ENCODE assay signal across 21 cellular contexts in the genomic region with DNA sequence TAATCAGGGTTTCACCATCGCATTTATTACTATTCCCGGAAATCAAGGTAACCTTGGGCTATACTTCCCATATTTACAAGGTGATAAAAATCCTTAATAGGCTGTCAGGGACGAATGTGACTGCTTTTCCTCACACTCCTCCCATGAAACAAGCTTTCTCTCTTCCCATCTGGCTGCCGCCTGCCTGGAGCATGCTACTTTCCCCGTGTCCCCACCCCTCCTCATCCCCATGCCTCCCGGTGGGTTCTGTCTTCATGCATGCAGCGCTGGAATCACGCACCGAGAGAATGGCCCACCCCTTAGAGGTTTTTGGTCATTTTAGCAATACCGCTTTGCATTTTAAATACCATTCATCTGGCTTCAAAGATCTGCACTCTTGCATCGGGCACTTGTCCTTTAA.
"Had no signal": no experiment of that assay in that cellular context is flagged by ENCODE, and none has a peak within 500 bp of the region (broad histone marks: within the 10 kb centered on the region; RNA-seq: fewer than 3 reads in every experiment).

No MANE protein-coding gene starts in this region.

- H3K9me3 Mint-ChIP-seq: activated naive CD4-positive, alpha-beta T cell treated with anti-CD3 and anti-CD28 coated beads, Interleukin-2, amount 50 U/mL, for 24 hours; effector memory CD8-positive, alpha-beta T cell; stimulated activated naive B cell treated with anti-CD40 and anti-IgM and Interleukin-4, amounts not matched to agents 10 μg/mL and 1 μg/mL and 100 μg/mL, for 72 hours had no signal

- H3K27ac ChIP-seq: adrenal gland, ascending aorta, testis, uterus had no signal

- H3K4me3 ChIP-seq: adrenal gland, ascending aorta, mucosa of descending colon, uterus had no signal

- FAIRE-seq: colon, endothelial cell of umbilical vein, frontal cortex, islet of Langerhans had no signal

- H3K4me1 Mint-ChIP-seq: activated naive CD4-positive, alpha-beta T cell treated with anti-CD3 and anti-CD28 coated beads, Interleukin-2, amount 50 U/mL, for 24 hours had no signal

- H3K27me3 ChIP-seq: ascending aorta, testis, uterus had no signal

- H3K9me3 ChIP-seq: adrenal gland, ascending aorta, mucosa of descending colon, testis, uterus had no signal

- H3K27ac Mint-ChIP-seq: activated naive CD4-positive, alpha-beta T cell treated with anti-CD3 and anti-CD28 coated beads, Interleukin-2, amount 50 U/mL, for 24 hours; effector memory CD8-positive, alpha-beta T cell had no signal

- H3K36me3 ChIP-seq: adrenal gland, ascending aorta, uterus had no signal

- DNase-seq: activated gamma-delta T cell treated with Interleukin-2 at 50 U/mL for 16 hours; activated T-cell treated with anti-CD3 and anti-CD28 coated beads, Interleukin-2, amount 50 U/mL, for 1 hour; central memory CD4-positive, alpha-beta T cell; effector memory CD8-positive, alpha-beta T cell; mesendoderm; occipital lobe; stimulated activated CD4-positive, alpha-beta T cell treated with anti-CD3 and anti-CD28 coated beads, Interleukin-2, amount 100 ng/mL, for 48 hours; stimulated activated CD8-positive, alpha-beta memory T cell treated with anti-CD3 and anti-CD28 coated beads, Interleukin-4, amount 100 ng/mL, for 48 hours; trophoblast cell had no signal

- ATAC-seq: effector memory CD8-positive, alpha-beta T cell; sciatic nerve had no signal

- H3K4me1 ChIP-seq: adrenal gland, ascending aorta had no signal

- H3K4me3 Mint-ChIP-seq: activated naive CD4-positive, alpha-beta T cell treated with anti-CD3 and anti-CD28 coated beads, Interleukin-2, amount 50 U/mL, for 24 hours; effector memory CD8-positive, alpha-beta T cell had no signal
